In genomic region chr10:23351914-23352313, GRCh38 we compare ENCODE assay signal across 18 cellular contexts. TPM values are rescaled to one million over a fixed set of nuclear protein-coding genes. Genes with fewer than 3 reads are reported as not detected.
DNase-seq lines count a peak whose midpoint lies in the region; ATAC-seq, FAIRE-seq and TF ChIP-seq lines count a peak whose summit lies in the region.
"Had no signal": no experiment of that assay in that cellular context is flagged by ENCODE, and none has a peak within 500 bp of the region (broad histone marks: within the 10 kb centered on the region; RNA-seq: fewer than 3 reads in every experiment).

No MANE protein-coding gene starts in this region.

- H2AFZ ChIP-seq in hepatocyte: no peak overlapping the region

- no peaks in the 10 kb centered on the region for H4K20me1 ChIP-seq in hepatocyte (ENCODE audit: insufficient read depth, poor library complexity, severe bottlenecking)

- H3K4me1 ChIP-seq in hepatocyte (ENCODE audit: insufficient read depth): peaks cover 10% of the 10 kb centered on the region
- H3K4me1 ChIP-seq: BE2C had no signal

- ATAC-seq in GM19023 (IDR thresholded peaks at IDR 0.05; ENCODE audit: unreplicated experiment): no peak
- ATAC-seq: activated naive CD4-positive, alpha-beta T cell treated with anti-CD3 and anti-CD28 coated beads, Interleukin-2, amount 50 U/mL, for 72 hours had no signal

- H3K27ac ChIP-seq in hepatocyte: no peak overlapping the region

- in situ Hi-C loops in KBM-7 (cut with MboI; ENCODE audit: low pct_unique_long_range_greater_than_20kb, low sequenced_read_pairs): no loop called here

- DNase-seq in Daoy (ENCODE audit: low read depth): peak; percentile 21
- peak; percentile 46 for DNase-seq in LHCN-M2 (ENCODE audit: low read depth)
- DNase-seq in bronchial epithelial cell (ENCODE audit: low read depth): peak; percentile 97
- DNase-seq in kidney tubule cell (ENCODE audit: low spot score): peak; percentile 48
- no peak for DNase-seq in KBM-7
- no peak for DNase-seq in hepatocyte (ENCODE audit: low spot score)
- DNase-seq in Ammon's horn (ENCODE audit: low spot score): no peak
- DNase-seq: activated CD4-positive, alpha-beta T cell treated with anti-CD3 and anti-CD28 coated beads, Interleukin-2, amount 50 U/mL, for 4 hours; activated T-cell treated with anti-CD3 and anti-CD28 coated beads, Interleukin-2, amount 50 U/mL, for 1 hour; BE2C; central memory CD4-positive, alpha-beta T cell; effector memory CD4-positive, alpha-beta T cell; kidney; NCI-H2107; NCI-H69 had no signal

- no peak overlapping the region for H3K4me2 ChIP-seq in hepatocyte

- TF ChIP-seq CTCF in bronchial epithelial cell (IDR thresholded peaks at IDR 0.05; ENCODE audit: insufficient read depth, low read length, severe bottlenecking) (no peak), hepatocyte (IDR thresholded peaks at IDR 0.05; ENCODE audit: poor library complexity) (no peak)

- no peak for FAIRE-seq in bronchial epithelial cell (lab: Jason Lieb, UNC)
- FAIRE-seq: kidney had no signal

- WGBS in hepatocyte (ENCODE audit: low lambda C conversion rate, missing lambda C conversion rate): 100% methylated on average over 1 of the region's 1 CpG

- H3K9me3 ChIP-seq in hepatocyte (ENCODE audit: low read depth): no peaks in the 10 kb centered on the region
- H3K9me3 ChIP-seq: BE2C had no signal

- no peaks in the 10 kb centered on the region for H3K36me3 ChIP-seq in bronchial epithelial cell (ENCODE audit: control insufficient read depth, insufficient read depth, low read length)
- no peaks in the 10 kb centered on the region for H3K36me3 ChIP-seq in hepatocyte (replicated peaks; ENCODE audit: insufficient read depth, low read depth)
- H3K36me3 ChIP-seq: BE2C had no signal

- H3K27me3 ChIP-seq in bronchial epithelial cell (ENCODE audit: control insufficient read depth, insufficient read depth, low read length) (no peaks in the 10 kb centered on the region), hepatocyte (no peaks in the 10 kb centered on the region)
- H3K27me3 ChIP-seq: BE2C had no signal

- no peaks in the 10 kb centered on the region for H3K9me2 ChIP-seq in hepatocyte (replicated peaks; ENCODE audit: insufficient read depth)

- H3K4me3 ChIP-seq in bronchial epithelial cell (ENCODE audit: low read depth, low read length): no peak overlapping the region
- no peak overlapping the region for H3K4me3 ChIP-seq in hepatocyte

- no peaks in the 10 kb centered on the region for H3K79me2 ChIP-seq in hepatocyte

RNA-seq across cellular contexts. Expression of gene C10orf67, which starts 7.3 kb away (rescaled TPM):
- total RNA-seq in Daoy (2014; rRNA removed; shearing (Covaris generic)): not detected in 2 replicates
- 0.11 and 0.19 TPM in 2 replicates for total RNA-seq in LHCN-M2 (2014; rRNA removed)
- polyA plus RNA-seq in LHCN-M2 (2012): not detected
- 0.26 TPM in 1 of 2 replicates, not detected in the other for total RNA-seq in bronchial epithelial cell
- total RNA-seq in hepatocyte: 0.10 TPM in 1 of 2 replicates, not detected in the other
- not detected in 2 replicates for polyA plus RNA-seq in hepatocyte
- total RNA-seq: OCI-LY7 had no signal

Comparison
In these comparisons a context has a peak if more than half of its experiments do, and no peak if none do; other contexts are left out.
1. DNase-seq: peak in Daoy (single experiment), LHCN-M2 (single experiment), bronchial epithelial cell (single experiment) and kidney tubule cell (single experiment); none in KBM-7 (single experiment), hepatocyte (single experiment) and Ammon's horn (single experiment).